Comparison of ENCODE assay signal across 27 cellular contexts in the genomic region with DNA sequence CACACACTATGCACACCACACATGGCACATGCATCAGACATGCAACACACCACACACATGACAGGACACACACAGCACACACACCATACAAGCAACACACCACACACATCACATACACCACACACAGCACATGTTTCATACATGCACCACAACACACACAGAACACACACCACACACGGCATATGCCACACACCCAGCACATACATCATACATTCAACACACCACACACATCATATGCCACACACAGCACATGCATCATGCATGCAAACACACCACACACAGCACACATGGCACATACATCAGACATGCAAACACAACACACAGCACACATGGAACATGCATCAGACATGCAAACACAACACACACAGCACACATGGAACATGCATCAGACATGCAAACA.
"Had no signal": no experiment of that assay in that cellular context is flagged by ENCODE, and none has a peak within 500 bp of the region (broad histone marks: within the 10 kb centered on the region; RNA-seq: fewer than 3 reads in every experiment).

No MANE protein-coding gene starts in this region.

- H3K4me1 Mint-ChIP-seq: activated CD4-positive, alpha-beta memory T cell treated with anti-CD3 and anti-CD28 coated beads, Interleukin-2, amount 10 ng/mL, durations not matched to agents 7 days and 5 days; activated CD4-positive, alpha-beta T cell treated with anti-CD3 and anti-CD28 coated beads, Interleukin-2, amount 10 ng/mL, durations not matched to agents 24 days and 14 days; activated naive CD4-positive, alpha-beta T cell treated with anti-CD3 and anti-CD28 coated beads, Interleukin-2, amount 10 ng/mL, durations not matched to agents 7 days and 5 days had no signal

- H3K4me3 ChIP-seq: heart right ventricle, left ventricle myocardium inferior, lung, right atrium auricular region, spleen, suprapubic skin, tibial artery had no signal

- H3K4me1 ChIP-seq: right atrium auricular region, suprapubic skin had no signal

- ATAC-seq: activated CD4-positive, CD25-positive, alpha-beta regulatory T cell treated with anti-CD3 and anti-CD28 coated beads, Interleukin-2, amount 50 U/mL, for 24 hours; esophagus mucosa; heart right ventricle had no signal

- H3K27ac ChIP-seq: brain microvascular endothelial cell, heart right ventricle, left ventricle myocardium inferior, right atrium auricular region, spleen, suprapubic skin, tibial artery, WERI-Rb-1 had no signal

- H3K27me3 ChIP-seq: brain microvascular endothelial cell, right atrium auricular region, spleen, tibial artery had no signal

- H3K27me3 Mint-ChIP-seq: activated CD4-positive, alpha-beta memory T cell treated with anti-CD3 and anti-CD28 coated beads, Interleukin-2, amount 10 ng/mL, durations not matched to agents 7 days and 5 days had no signal

- H3K4me3 Mint-ChIP-seq: activated CD4-positive, alpha-beta memory T cell treated with anti-CD3 and anti-CD28 coated beads, Interleukin-2, amount 10 ng/mL, durations not matched to agents 7 days and 5 days; activated CD4-positive, alpha-beta T cell treated with anti-CD3 and anti-CD28 coated beads, Interleukin-2, amount 10 ng/mL, durations not matched to agents 24 days and 14 days; activated naive CD4-positive, alpha-beta T cell treated with anti-CD3 and anti-CD28 coated beads, Interleukin-2, amount 10 ng/mL, durations not matched to agents 7 days and 5 days; activated T-cell treated with anti-CD3 and anti-CD28 coated beads, Interleukin-2, amount 50 U/mL, for 24 hours; T-helper 1 cell treated with Interleukin-12 subunit alpha and Interleukin-12 subunit beta and Interleukin-4 antibody, amounts not matched to agents 30 μg/mL and 1 μg/mL, for 36 hours had no signal

- H3K9me3 ChIP-seq: heart right ventricle, left ventricle myocardium inferior, right atrium auricular region, spleen, suprapubic skin, tibial artery had no signal

- H3K36me3 Mint-ChIP-seq: activated naive CD4-positive, alpha-beta T cell treated with anti-CD3 and anti-CD28 coated beads, Interleukin-2, amount 10 ng/mL, durations not matched to agents 7 days and 5 days had no signal

- DNase-seq: activated CD4-positive, alpha-beta memory T cell treated with anti-CD3 and anti-CD28 coated beads, Interleukin-2, amount 10 ng/mL, durations not matched to agents 7 days and 5 days; activated CD4-positive, alpha-beta T cell treated with anti-CD3 and anti-CD28 coated beads, Interleukin-2, amount 10 ng/mL, durations not matched to agents 24 days and 14 days; activated CD8-positive, alpha-beta memory T cell treated with anti-CD3 and anti-CD28 coated beads, Interleukin-2, amount 50 U/mL, for 48 hours; activated gamma-delta T cell; activated naive CD4-positive, alpha-beta T cell treated with anti-CD3 and anti-CD28 coated beads, Interleukin-2, amount 10 ng/mL, durations not matched to agents 7 days and 5 days; activated T-cell treated with anti-CD3 and anti-CD28 coated beads, Interleukin-2, amount 50 U/mL, for 24 hours; anterior cingulate cortex; brain microvascular endothelial cell; caudate nucleus; cortex of kidney; foreskin fibroblast; heart right ventricle; left ventricle myocardium inferior; occipital lobe; stimulated activated naive CD4-positive, alpha-beta T cell; SW 1271; T1000; tibial artery; WERI-Rb-1 had no signal

- H3K36me3 ChIP-seq: brain microvascular endothelial cell, heart right ventricle, left ventricle myocardium inferior, right atrium auricular region, spleen, suprapubic skin, tibial artery, WERI-Rb-1 had no signal

- H3K27ac Mint-ChIP-seq: activated CD4-positive, alpha-beta memory T cell treated with anti-CD3 and anti-CD28 coated beads, Interleukin-2, amount 10 ng/mL, durations not matched to agents 7 days and 5 days; activated CD4-positive, alpha-beta T cell treated with anti-CD3 and anti-CD28 coated beads, Interleukin-2, amount 10 ng/mL, durations not matched to agents 24 days and 14 days; activated naive CD4-positive, alpha-beta T cell treated with anti-CD3 and anti-CD28 coated beads, Interleukin-2, amount 10 ng/mL, durations not matched to agents 7 days and 5 days; activated T-cell treated with anti-CD3 and anti-CD28 coated beads, Interleukin-2, amount 50 U/mL, for 24 hours; T-helper 1 cell treated with Interleukin-12 subunit alpha and Interleukin-12 subunit beta and Interleukin-4 antibody, amounts not matched to agents 30 μg/mL and 1 μg/mL, for 36 hours had no signal

- FAIRE-seq: islet of Langerhans had no signal
